ENCODE assay signal across 27 cellular contexts in genomic region chr13:69300131-69300530, GRCh38.
"Had no signal": no experiment of that assay in that cellular context is flagged by ENCODE, and none has a peak within 500 bp of the region (broad histone marks: within the 10 kb centered on the region; RNA-seq: fewer than 3 reads in every experiment).

No MANE protein-coding gene starts in this region.

- H3K9me3 ChIP-seq: left lung, lower lobe of right lung, ovary, prostate gland, spleen, suprapubic skin, thoracic aorta, tibial artery, uterus had no signal

- H2AFZ ChIP-seq: neural progenitor cell had no signal

- ATAC-seq: left cardiac atrium; left lung; lower lobe of right lung; natural killer cell; right cardiac atrium; sciatic nerve; stimulated activated effector memory CD8-positive, alpha-beta T cell treated with anti-CD3 and anti-CD28 coated beads, Interleukin-12 subunit alpha, Interleukin-12 subunit beta, amount 100 ng/mL, for 72 hours had no signal

- H3K27ac ChIP-seq: left lung, lower lobe of right lung, neural progenitor cell, ovary, prostate gland, skin epidermis, spleen, suprapubic skin, thoracic aorta, tibial artery, uterus had no signal

- H3K9ac ChIP-seq: neural progenitor cell had no signal

- H3K4me3 ChIP-seq: left lung, lower lobe of right lung, neural progenitor cell, ovary, prostate gland, skin epidermis, spleen, suprapubic skin, thoracic aorta, tibial artery, uterus had no signal

- H3K4me2 ChIP-seq: neural progenitor cell had no signal

- FAIRE-seq: keratinocyte had no signal

- H3K27me3 ChIP-seq: left lung, neural progenitor cell, ovary, spleen, suprapubic skin, tibial artery, uterus had no signal

- H3K4me1 ChIP-seq: left lung, lower lobe of right lung, neural progenitor cell, prostate gland, spleen, suprapubic skin, tibial artery, uterus had no signal

- H3K36me3 ChIP-seq: left lung, lower lobe of right lung, neural progenitor cell, ovary, prostate gland, spleen, suprapubic skin, thoracic aorta, tibial artery, uterus had no signal

- DNase-seq: hippocampal formation; kidney glomerular epithelial cell; left cardiac atrium; left lung; lower lobe of right lung; mammary epithelial cell; mesenchymal stem cell; naive B cell; natural killer cell; nephron progenitor cell; ovary; retina; right cardiac atrium; spleen; stimulated activated CD4-positive, alpha-beta T cell treated with anti-CD3 and anti-CD28 coated beads, Interleukin-4, amount 100 ng/mL, for 24 hours; stimulated activated naive CD4-positive, alpha-beta T cell; tibial artery; trophoblast cell; uterus had no signal
